Comparison of ENCODE assay signal across 14 cellular contexts in the genomic region with DNA sequence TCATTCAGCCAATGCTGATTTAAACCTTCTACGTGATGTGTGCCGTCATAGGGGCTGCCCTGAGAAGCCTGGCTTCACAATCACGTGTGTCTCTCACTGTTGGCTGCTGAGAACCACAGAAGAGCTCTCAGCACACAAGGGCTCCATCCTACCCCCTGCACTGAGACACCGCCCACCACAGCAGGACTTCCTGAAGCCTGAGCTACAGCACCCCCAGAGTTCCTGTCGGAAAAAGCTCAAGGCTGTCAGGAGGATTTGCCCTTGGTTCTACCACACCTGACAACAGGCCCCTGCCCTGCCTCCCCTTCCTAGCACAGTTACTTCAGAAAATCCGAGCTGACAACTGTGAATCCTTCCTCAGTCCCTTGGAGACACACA.
A peak's percentile ranks its signal among the peaks of the same experiment; 100 is the strongest.
DNase-seq lines count a peak whose midpoint lies in the region; ATAC-seq and TF ChIP-seq lines count a peak whose summit lies in the region.
"Had no signal": no experiment of that assay in that cellular context is flagged by ENCODE, and none has a peak within 500 bp of the region (broad histone marks: within the 10 kb centered on the region; RNA-seq: fewer than 3 reads in every experiment).

No MANE protein-coding gene starts in this region.

- H3K36me3 Mint-ChIP-seq in MCF 10A (ENCODE audit: insufficient read depth, unreplicated experiment), result peaks cover 17% of the 10 kb centered on the region

- H3K27ac ChIP-seq in RWPE2 (ENCODE audit: poor library complexity, severe bottlenecking) (no peak overlapping the region), upper lobe of right lung (no peak overlapping the region)
- H3K27ac ChIP-seq: gastroesophageal sphincter had no signal

- H3K4me3 ChIP-seq in RWPE2 (ENCODE audit: severe bottlenecking) (no peak overlapping the region), upper lobe of right lung (no peak overlapping the region)
- H3K4me3 ChIP-seq: gastroesophageal sphincter had no signal

- in situ Hi-C loops in ACHN (cut with HindIII; ENCODE audit: low pct_ligation_motif_present, low pct_unique_long_range_greater_than_20kb, low sequenced_read_pairs), result no loop called here

- no peak overlapping the region for H3K4me3 Mint-ChIP-seq in MCF 10A (ENCODE audit: unreplicated experiment)

- CTCF ChIA-PET in MCF 10A (lab: Yijun Ruan, JAX), result no interaction called here

- H3K27ac Mint-ChIP-seq in MCF 10A (ENCODE audit: low read depth, unreplicated experiment), result no peak overlapping the region
- H3K27ac Mint-ChIP-seq: activated T-helper 1 cell treated with anti-CD3 and anti-CD28 coated beads, Interleukin-12 subunit alpha, Interleukin-12 subunit beta, Interleukin-2, Interleukin-4 antibody, amounts not matched to agents 30 ng/mL and 10 ng/mL and 1 ng/mL, durations not matched to agents 14 hours and 24 hours and 36 hours had no signal

- POLR2A ChIA-PET in MCF 10A (lab: Yijun Ruan, JAX), result no interaction called here

- H3K36me3 ChIP-seq in RWPE2 (ENCODE audit: low read depth) (no peaks in the 10 kb centered on the region), upper lobe of right lung (no peaks in the 10 kb centered on the region)

- intact Hi-C loops in left ventricle myocardium superior (cut with micrococcal nuclease), result no loop called here
- intact Hi-C loops in left cardiac atrium (cut with DNase I), result no loop called here
- intact Hi-C loops in left colon (cut with DNase I, micrococcal nuclease), result no loop called here
- intact Hi-C loops in upper lobe of right lung (cut with DNase I), result no loop called here
- intact Hi-C loops in MCF 10A (cut with micrococcal nuclease), result no loop called here

- DNase-seq in left ventricle myocardium superior (peak; percentile 7), left cardiac atrium (no peak), RWPE2 (ENCODE audit: low spot score) (peak; percentile 31), left colon (peak; percentile 1 to 6), upper lobe of right lung (peak; percentile 32), MCF 10A (ENCODE audit: unreplicated experiment) (no peak), anterior cingulate cortex (lab: John Stamatoyannopoulos, UW) (no peak), ACHN (no peak)
- DNase-seq: kidney glomerular epithelial cell, NCI-H2081 treated with DMSO at 0.1 percent for 48 hours had no signal

- no TSS peak for BruUV-seq in MCF 10A (replicated peaks; lab: Mats Ljungman, UMichigan)

- no peaks in the 10 kb centered on the region for H3K4me1 Mint-ChIP-seq in MCF 10A (ENCODE audit: insufficient read depth, unreplicated experiment)

- H3K4me1 ChIP-seq in RWPE2 (ENCODE audit: insufficient read depth, poor library complexity, severe bottlenecking) (no peaks in the 10 kb centered on the region), upper lobe of right lung (peaks cover 6% of the 10 kb centered on the region)

- H3K27me3 Mint-ChIP-seq in MCF 10A (ENCODE audit: insufficient read depth, unreplicated experiment), result no peaks in the 10 kb centered on the region

- ATAC-seq in left ventricle myocardium superior (no peak), left cardiac atrium (no peak), RWPE2 (ENCODE audit: low read depth) (no peak), left colon (no peak), upper lobe of right lung (no peak)
- ATAC-seq: activated CD4-positive, CD25-positive, alpha-beta regulatory T cell treated with anti-CD3 and anti-CD28 coated beads, Interleukin-2, amount 50 U/mL, for 24 hours; gastroesophageal sphincter; sciatic nerve had no signal

- TF ChIP-seq CTCF in RWPE2 (IDR thresholded peaks at IDR 0.05; ENCODE audit: poor library complexity, severe bottlenecking), result no peak
- TF ChIP-seq CTCF in upper lobe of right lung (IDR thresholded peaks at IDR 0.05), result no peak
- no peak for TF ChIP-seq CTCF in MCF 10A (IDR thresholded peaks at IDR 0.05; ENCODE audit: unreplicated experiment)

- H3K27me3 ChIP-seq in RWPE2 (ENCODE audit: insufficient read depth, poor library complexity, severe bottlenecking), result no peaks in the 10 kb centered on the region
- no peaks in the 10 kb centered on the region for H3K27me3 ChIP-seq in upper lobe of right lung
- H3K27me3 ChIP-seq: gastroesophageal sphincter had no signal

- H3K9me3 Mint-ChIP-seq in MCF 10A (ENCODE audit: unreplicated experiment), result no peaks in the 10 kb centered on the region
- H3K9me3 Mint-ChIP-seq: activated T-helper 1 cell treated with anti-CD3 and anti-CD28 coated beads, Interleukin-12 subunit alpha, Interleukin-12 subunit beta, Interleukin-2, Interleukin-4 antibody, amounts not matched to agents 30 ng/mL and 10 ng/mL and 1 ng/mL, durations not matched to agents 14 hours and 24 hours and 36 hours had no signal

- no peaks in the 10 kb centered on the region for H3K9me3 ChIP-seq in RWPE2 (ENCODE audit: severe bottlenecking)
- H3K9me3 ChIP-seq in upper lobe of right lung, result no peaks in the 10 kb centered on the region
- H3K9me3 ChIP-seq: gastroesophageal sphincter had no signal

Comparison
In these comparisons a context has a peak if more than half of its experiments do, and no peak if none do; other contexts are left out.
1. DNase-seq: peak in left ventricle myocardium superior (single experiment), RWPE2 (single experiment), left colon (2 of 2) and upper lobe of right lung (single experiment); none in left cardiac atrium (single experiment), MCF 10A (single experiment), anterior cingulate cortex (0 of 58) and ACHN (single experiment).